In the genomic region with DNA sequence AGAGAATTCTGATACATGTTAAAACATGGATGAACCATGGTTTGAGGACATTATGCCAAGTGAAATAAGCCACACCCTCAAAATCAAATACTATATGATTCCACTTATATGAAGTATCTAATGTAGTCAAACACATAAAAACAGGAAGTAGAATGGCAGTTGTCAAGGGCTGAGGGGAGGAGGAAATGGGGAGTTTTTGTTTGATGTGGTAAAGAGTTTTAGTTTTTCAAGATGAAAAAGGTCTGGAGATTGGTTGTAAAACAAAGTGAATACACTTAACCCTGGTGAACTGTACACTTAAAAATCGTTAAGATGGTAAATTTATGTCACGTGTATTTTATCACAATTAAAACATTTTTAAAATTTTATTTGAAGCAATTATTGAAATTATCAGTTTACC, we compare ENCODE assay signal across 27 cellular contexts.
DNase-seq lines count a peak whose midpoint lies in the region; ATAC-seq, FAIRE-seq and TF ChIP-seq lines count a peak whose summit lies in the region.
"Had no signal": no experiment of that assay in that cellular context is flagged by ENCODE, and none has a peak within 500 bp of the region (broad histone marks: within the 10 kb centered on the region; RNA-seq: fewer than 3 reads in every experiment).

No MANE protein-coding gene starts in this region.

- no peak overlapping the region for H3K4me3 ChIP-seq in NB4 (ENCODE audit: low read depth, low read length)
- H3K4me3 ChIP-seq: A549, cardiac muscle cell, GM23338, left ventricle myocardium inferior, mucosa of descending colon, testis had no signal

- peaks cover 5% of the 10 kb centered on the region for H3K9me3 Mint-ChIP-seq in activated CD8-positive, alpha-beta T cell treated with anti-CD3 and anti-CD28 coated beads for 36 hours
- H3K9me3 Mint-ChIP-seq: GM23338 had no signal

- peak; percentile 21 for FAIRE-seq in GM19239 (lab: Jason Lieb, UNC)
- FAIRE-seq: A549, endothelial cell of umbilical vein had no signal

- H3K36me3 Mint-ChIP-seq in activated CD8-positive, alpha-beta T cell treated with anti-CD3 and anti-CD28 coated beads for 36 hours (ENCODE audit: low read depth), result no peaks in the 10 kb centered on the region
- H3K36me3 Mint-ChIP-seq: IgD-negative memory B cell had no signal

- TF ChIP-seq CTCF in NB4 (IDR thresholded peaks at IDR 0.05; ENCODE audit: low read depth, low read length), result no peak
- no peak for TF ChIP-seq CTCF in activated CD8-positive, alpha-beta T cell treated with anti-CD3 and anti-CD28 coated beads for 36 hours (IDR thresholded peaks at IDR 0.05)

- CTCF ChIA-PET in activated CD8-positive, alpha-beta T cell treated with anti-CD3 and anti-CD28 coated beads for 36 hours (lab: Charles Lee), result no interaction called here

- intact Hi-C loops in activated CD8-positive, alpha-beta T cell treated with anti-CD3 and anti-CD28 coated beads for 36 hours (cut with micrococcal nuclease), result no loop called here

- peaks cover 6% of the 10 kb centered on the region for H3K4me1 Mint-ChIP-seq in activated CD8-positive, alpha-beta T cell treated with anti-CD3 and anti-CD28 coated beads for 36 hours (ENCODE audit: low read depth)
- H3K4me1 Mint-ChIP-seq: GM23338, IgD-negative memory B cell had no signal

- H3K4me3 Mint-ChIP-seq in activated CD8-positive, alpha-beta T cell treated with anti-CD3 and anti-CD28 coated beads for 36 hours, result no peak overlapping the region
- H3K4me3 Mint-ChIP-seq: GM23338, IgD-negative memory B cell had no signal

- ATAC-seq in activated CD8-positive, alpha-beta T cell treated with anti-CD3 and anti-CD28 coated beads for 36 hours, result peak; percentile 45
- no peak for ATAC-seq in GM18502 (IDR thresholded peaks at IDR 0.05; ENCODE audit: poor library complexity, unreplicated experiment)
- ATAC-seq: A549; activated CD4-positive, CD25-positive, alpha-beta regulatory T cell treated with anti-CD3 and anti-CD28 coated beads, Interleukin-2, amount 50 U/mL, for 24 hours; GM23338; mucosa of descending colon had no signal

- DNase-seq in SKM-1 treated with dmso at 0.1 percent for 144 hours (lab: John Stamatoyannopoulos, UW; ENCODE audit: unreplicated experiment) (peak; percentile 4), SKM-1 (lab: John Stamatoyannopoulos, UW; ENCODE audit: unreplicated experiment) (no peak), GM19239 (ENCODE audit: insufficient read length, low spot score) (no peak), NB4 (ENCODE audit: low read depth) (peak; percentile 29), DMS79 (lab: John Stamatoyannopoulos, UW) (no peak), HCEC 1CT (no peak)
- no peak for DNase-seq in activated CD8-positive, alpha-beta T cell treated with anti-CD3 and anti-CD28 coated beads for 36 hours
- DNase-seq: amniotic stem cell, BE2C, dermis blood vessel endothelial cell, head of caudate nucleus, left ventricle myocardium inferior, mucosa of descending colon, NCI-H1105 treated with DMSO at 0.1 percent for 48 hours, NCI-H2107, NCI-H524 treated with DMSO at 0.1 percent for 48 hours, SHP77, testis had no signal

- POLR2A ChIA-PET in activated CD8-positive, alpha-beta T cell treated with anti-CD3 and anti-CD28 coated beads for 36 hours (lab: Charles Lee), result no interaction called here

- no peaks in the 10 kb centered on the region for H3K27me3 Mint-ChIP-seq in activated CD8-positive, alpha-beta T cell treated with anti-CD3 and anti-CD28 coated beads for 36 hours
- H3K27me3 Mint-ChIP-seq: progenitor cell of endocrine pancreas had no signal

- TF ChIP-seq POLR2A in NB4 (IDR thresholded peaks at IDR 0.05; ENCODE audit: extremely low read depth, insufficient read length), result no peak

- no peak overlapping the region for H3K27ac Mint-ChIP-seq in activated CD8-positive, alpha-beta T cell treated with anti-CD3 and anti-CD28 coated beads for 36 hours
- H3K27ac Mint-ChIP-seq: activated T-helper 2 cell treated with anti-CD3 and anti-CD28 coated beads, Interferon-gamma antibody, Interleukin-2, Interleukin-4, amounts not matched to agents 10 μg/mL and 5 μg/mL and 100 μg/mL, durations not matched to agents 14 hours and 24 hours and 36 hours; GM23338; IgD-negative memory B cell; progenitor cell of endocrine pancreas had no signal

Comparison
In these comparisons a context has a peak if more than half of its experiments do, and no peak if none do; other contexts are left out.
1. DNase-seq: peak in SKM-1 treated with dmso at 0.1 percent for 144 hours (single experiment) and NB4 (single experiment); none in SKM-1 (single experiment), GM19239 (single experiment), activated CD8-positive, alpha-beta T cell treated with anti-CD3 and anti-CD28 coated beads for 36 hours (single experiment), DMS79 (single experiment) and HCEC 1CT (single experiment).